ENCODE assay signal across 1 cellular context in genomic region chrX:152037183-152037582, GRCh38.
TF ChIP-seq lines count a peak whose summit lies in the region.

No MANE protein-coding gene starts in this region.

TF ChIP-seq in GM23338, 12 proteins besides CTCF, POLR2A, EP300 and RAD21 (continued from another document):
- TF ChIP-seq, protein P1, sequence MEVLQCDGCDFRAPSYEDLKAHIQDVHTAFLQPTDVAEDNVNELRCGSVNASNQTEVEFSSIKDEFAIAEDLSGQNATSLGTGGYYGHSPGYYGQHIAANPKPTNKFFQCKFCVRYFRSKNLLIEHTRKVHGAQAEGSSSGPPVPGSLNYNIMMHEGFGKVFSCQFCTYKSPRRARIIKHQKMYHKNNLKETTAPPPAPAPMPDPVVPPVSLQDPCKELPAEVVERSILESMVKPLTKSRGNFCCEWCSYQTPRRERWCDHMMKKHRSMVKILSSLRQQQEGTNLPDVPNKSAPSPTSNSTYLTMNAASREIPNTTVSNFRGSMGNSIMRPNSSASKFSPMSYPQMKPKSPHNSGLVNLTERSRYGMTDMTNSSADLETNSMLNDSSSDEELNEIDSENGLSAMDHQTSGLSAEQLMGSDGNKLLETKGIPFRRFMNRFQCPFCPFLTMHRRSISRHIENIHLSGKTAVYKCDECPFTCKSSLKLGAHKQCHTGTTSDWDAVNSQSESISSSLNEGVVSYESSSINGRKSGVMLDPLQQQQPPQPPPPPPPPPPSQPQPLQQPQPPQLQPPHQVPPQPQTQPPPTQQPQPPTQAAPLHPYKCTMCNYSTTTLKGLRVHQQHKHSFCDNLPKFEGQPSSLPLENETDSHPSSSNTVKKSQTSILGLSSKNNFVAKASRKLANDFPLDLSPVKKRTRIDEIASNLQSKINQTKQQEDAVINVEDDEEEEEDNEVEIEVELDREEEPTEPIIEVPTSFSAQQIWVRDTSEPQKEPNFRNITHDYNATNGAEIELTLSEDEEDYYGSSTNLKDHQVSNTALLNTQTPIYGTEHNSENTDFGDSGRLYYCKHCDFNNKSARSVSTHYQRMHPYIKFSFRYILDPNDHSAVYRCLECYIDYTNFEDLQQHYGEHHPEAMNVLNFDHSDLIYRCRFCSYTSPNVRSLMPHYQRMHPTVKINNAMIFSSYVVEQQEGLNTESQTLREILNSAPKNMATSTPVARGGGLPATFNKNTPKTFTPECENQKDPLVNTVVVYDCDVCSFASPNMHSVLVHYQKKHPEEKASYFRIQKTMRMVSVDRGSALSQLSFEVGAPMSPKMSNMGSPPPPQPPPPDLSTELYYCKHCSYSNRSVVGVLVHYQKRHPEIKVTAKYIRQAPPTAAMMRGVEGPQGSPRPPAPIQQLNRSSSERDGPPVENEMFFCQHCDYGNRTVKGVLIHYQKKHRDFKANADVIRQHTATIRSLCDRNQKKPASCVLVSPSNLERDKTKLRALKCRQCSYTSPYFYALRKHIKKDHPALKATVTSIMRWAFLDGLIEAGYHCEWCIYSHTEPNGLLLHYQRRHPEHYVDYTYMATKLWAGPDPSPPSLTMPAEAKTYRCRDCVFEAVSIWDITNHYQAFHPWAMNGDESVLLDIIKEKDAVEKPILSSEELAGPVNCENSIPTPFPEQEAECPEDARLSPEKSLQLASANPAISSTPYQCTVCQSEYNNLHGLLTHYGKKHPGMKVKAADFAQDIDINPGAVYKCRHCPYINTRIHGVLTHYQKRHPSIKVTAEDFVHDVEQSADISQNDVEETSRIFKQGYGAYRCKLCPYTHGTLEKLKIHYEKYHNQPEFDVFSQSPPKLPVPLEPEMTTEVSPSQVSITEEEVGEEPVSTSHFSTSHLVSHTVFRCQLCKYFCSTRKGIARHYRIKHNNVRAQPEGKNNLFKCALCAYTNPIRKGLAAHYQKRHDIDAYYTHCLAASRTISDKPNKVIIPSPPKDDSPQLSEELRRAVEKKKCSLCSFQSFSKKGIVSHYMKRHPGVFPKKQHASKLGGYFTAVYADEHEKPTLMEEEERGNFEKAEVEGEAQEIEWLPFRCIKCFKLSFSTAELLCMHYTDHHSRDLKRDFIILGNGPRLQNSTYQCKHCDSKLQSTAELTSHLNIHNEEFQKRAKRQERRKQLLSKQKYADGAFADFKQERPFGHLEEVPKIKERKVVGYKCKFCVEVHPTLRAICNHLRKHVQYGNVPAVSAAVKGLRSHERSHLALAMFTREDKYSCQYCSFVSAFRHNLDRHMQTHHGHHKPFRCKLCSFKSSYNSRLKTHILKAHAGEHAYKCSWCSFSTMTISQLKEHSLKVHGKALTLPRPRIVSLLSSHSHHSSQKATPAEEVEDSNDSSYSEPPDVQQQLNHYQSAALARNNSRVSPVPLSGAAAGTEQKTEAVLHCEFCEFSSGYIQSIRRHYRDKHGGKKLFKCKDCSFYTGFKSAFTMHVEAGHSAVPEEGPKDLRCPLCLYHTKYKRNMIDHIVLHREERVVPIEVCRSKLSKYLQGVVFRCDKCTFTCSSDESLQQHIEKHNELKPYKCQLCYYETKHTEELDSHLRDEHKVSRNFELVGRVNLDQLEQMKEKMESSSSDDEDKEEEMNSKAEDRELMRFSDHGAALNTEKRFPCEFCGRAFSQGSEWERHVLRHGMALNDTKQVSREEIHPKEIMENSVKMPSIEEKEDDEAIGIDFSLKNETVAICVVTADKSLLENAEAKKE (CRISPR knock-in tag; IDR thresholded peaks at IDR 0.05), result no peak
- TF ChIP-seq JUNB (IDR thresholded peaks at IDR 0.05; ENCODE audit: unreplicated experiment) (no peak), STAT1 (IDR thresholded peaks at IDR 0.05; ENCODE audit: unreplicated experiment) (no peak), EZH2 (IDR thresholded peaks at IDR 0.05; ENCODE audit: low read depth, unreplicated experiment) (no peak), REST (IDR thresholded peaks at IDR 0.05; ENCODE audit: unreplicated experiment) (no peak), ZNF114 (CRISPR knock-in tag; IDR thresholded peaks at IDR 0.05) (no peak), ETS1 (IDR thresholded peaks at IDR 0.05) (no peak), POLR2AphosphoS5 (IDR thresholded peaks at IDR 0.05; ENCODE audit: low read depth) (no peak)
